Comparison of ENCODE assay signal across 8 cellular contexts in the genomic region with DNA sequence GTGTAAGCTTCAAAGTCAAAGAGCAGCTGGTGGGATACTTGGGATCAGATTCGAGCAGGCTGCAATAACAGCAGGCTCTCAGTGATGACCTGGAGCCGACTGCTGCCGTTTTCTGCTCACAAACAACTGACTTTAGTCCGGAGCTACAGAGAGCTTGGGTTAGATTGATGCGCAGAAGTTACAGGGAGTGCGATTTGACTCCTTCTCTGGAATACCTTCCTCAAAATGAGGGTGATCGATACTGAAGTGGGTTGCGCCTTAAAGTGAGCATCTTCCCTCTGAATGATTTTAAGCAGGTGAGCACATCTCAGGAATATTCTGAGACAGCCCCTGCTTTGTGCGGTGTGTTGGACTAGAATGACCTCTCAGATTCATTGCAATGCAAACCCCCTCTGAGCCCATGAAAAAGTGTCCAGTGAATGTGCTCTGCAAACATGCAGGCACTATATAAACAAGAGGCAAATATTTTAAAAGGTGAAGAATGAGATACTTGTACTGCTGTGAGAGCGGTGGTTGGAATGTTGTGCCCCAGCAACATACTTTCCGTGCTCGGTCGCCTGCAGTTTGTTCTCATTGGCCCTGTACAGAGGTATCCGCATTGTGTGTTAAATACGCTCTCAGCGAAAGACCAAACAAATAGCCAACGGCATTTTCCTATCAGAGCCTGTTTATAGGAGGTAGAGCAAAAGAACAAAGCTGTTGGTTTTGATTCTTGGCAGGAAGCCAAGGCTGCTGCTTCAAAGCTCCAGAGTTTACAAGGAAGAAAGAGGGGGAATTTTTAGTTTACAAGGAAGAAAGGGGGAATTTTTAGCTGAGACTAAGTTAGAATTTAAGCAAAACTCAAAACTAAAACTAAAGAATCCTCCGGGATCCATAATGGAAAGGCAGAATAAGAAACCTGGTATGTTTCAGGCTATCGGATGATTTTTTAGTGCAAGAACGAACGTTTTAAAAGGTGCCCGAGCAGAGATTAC.
DNase-seq lines count a peak whose midpoint lies in the region; ATAC-seq and TF ChIP-seq lines count a peak whose summit lies in the region.

No MANE protein-coding gene starts in this region.

- H4K20me1 ChIP-seq in PC-9 (ENCODE audit: insufficient read depth) = no peaks in the 10 kb centered on the region

- H3K4me3 ChIP-seq in PC-9 = peak overlapping the region; percentile 17; the same call in 1 of the 2 replicates
- peak overlapping the region; percentile 4 to 22 for H3K4me3 ChIP-seq in prostate gland

- no TSS peak for BruUV-seq in PC-9 (replicated peaks; lab: Mats Ljungman, UMichigan)

- H3F3A ChIP-seq in PC-9 (ENCODE audit: insufficient read depth, low read depth) = peaks cover 22% of the 10 kb centered on the region

- H3K36me3 ChIP-seq in PC-9 (ENCODE audit: low read depth) (no peaks in the 10 kb centered on the region; the same call in 1 of the 2 replicates), prostate gland (no peaks in the 10 kb centered on the region)

- no peaks in the 10 kb centered on the region for H3K9me2 ChIP-seq in PC-9 (ENCODE audit: insufficient read depth)

- no peak for ATAC-seq in HG02588 (IDR thresholded peaks at IDR 0.05; ENCODE audit: unreplicated experiment)
- no peak for ATAC-seq in HG02840 (IDR thresholded peaks at IDR 0.05; ENCODE audit: low FRiP score, unreplicated experiment)

- WGBS in prostate gland = 30% methylated on average over 22 of the region's 22 CpGs

- H3K27ac ChIP-seq in PC-9 = peak overlapping the region; percentile 54
- peak overlapping the region; percentile 67 to 74 for H3K27ac ChIP-seq in prostate gland

- TF ChIP-seq POLR2A in prostate gland (IDR thresholded peaks at IDR 0.05) = no peak

- H3K4me2 ChIP-seq in PC-9 = peak overlapping the region; percentile 67

- H3K27me3 ChIP-seq in PC-9 (ENCODE audit: insufficient read depth, low read depth) (no peaks in the 10 kb centered on the region), prostate gland (replicated peaks; ENCODE audit: insufficient read depth) (no peaks in the 10 kb centered on the region)

- TF ChIP-seq CTCF in PC-9 (conservative IDR thresholded peaks at IDR 0.05) (no peak), prostate gland (IDR thresholded peaks at IDR 0.05) (no peak)

- in situ Hi-C loops in G401 (cut with HindIII; ENCODE audit: low sequenced_read_pairs) = no loop called here

- H2AFZ ChIP-seq in PC-9 = no peak overlapping the region

- H3K4me1 ChIP-seq in PC-9 (replicated peaks; ENCODE audit: insufficient read depth) = peaks cover 32% of the 10 kb centered on the region
- peaks cover 14% of the 10 kb centered on the region for H3K4me1 ChIP-seq in prostate gland (replicated peaks)

- H3K9me3 ChIP-seq in PC-9 (ENCODE audit: insufficient read depth, low read depth) = no peaks in the 10 kb centered on the region
- no peaks in the 10 kb centered on the region for H3K9me3 ChIP-seq in prostate gland

- intact Hi-C loops in PC-9 (cut with micrococcal nuclease; ENCODE audit: unreplicated experiment) (loop anchor here (1.0 to 10.0 kb wide), 4 partner anchors 53 to 269 kb away; a partner anchor contains a TSS), prostate gland (cut with DNase I) (no loop called here)

- CTCF ChIA-PET in PC-9 (lab: Charles Lee) = no interaction called here

- H3K79me2 ChIP-seq in PC-9 (ENCODE audit: low read depth) = peaks cover 12% of the 10 kb centered on the region

- POLR2A ChIA-PET in PC-9 (lab: Charles Lee; ENCODE audit: unreplicated experiment) = interaction anchor here (0.6 to 0.7 kb wide), 3 partner anchors 34 to 1265 kb away, joined by 4 to 7 read pairs (median 5); no protein-coding TSS in a partner anchor

- peak; percentile 39 for DNase-seq in G401 (ENCODE audit: low spot score)
- peak; percentile 78 to 80 for DNase-seq in PC-9
- peak; percentile 33 for DNase-seq in globus pallidus (ENCODE audit: low spot score)
- peak; percentile 60 for DNase-seq in prostate gland (ENCODE audit: low spot score)
- no peak for DNase-seq in 8988T
- no peak for DNase-seq in effector CD8-positive, alpha-beta T cell (lab: John Stamatoyannopoulos, UW)

Comparison
In these comparisons a context has a peak if more than half of its experiments do, and no peak if none do; other contexts are left out.
1. DNase-seq: peak in G401 (single experiment), PC-9 (2 of 2), globus pallidus (single experiment) and prostate gland (single experiment); none in 8988T (single experiment) and effector CD8-positive, alpha-beta T cell (single experiment).